In the genomic region with DNA sequence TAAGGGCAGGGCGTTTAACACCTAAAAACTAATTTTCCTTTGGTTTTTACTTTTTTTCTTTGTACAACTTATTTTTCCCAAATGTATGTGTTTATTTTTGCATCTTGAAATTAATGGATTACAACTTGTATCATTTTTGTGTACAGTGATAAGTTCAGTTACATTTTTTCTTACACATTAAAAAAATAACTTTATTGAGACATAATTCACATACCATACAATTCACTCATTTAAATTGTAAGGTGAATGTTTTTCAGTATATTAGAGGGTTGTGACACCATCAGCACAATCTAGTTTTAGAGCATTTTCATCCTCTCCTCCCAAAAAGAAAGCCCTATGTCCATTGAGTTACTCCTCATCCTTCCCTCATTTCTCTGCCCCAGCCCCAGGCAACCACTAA, we compare ENCODE assay signal across 9 cellular contexts. TPM values are rescaled to one million over a fixed set of nuclear protein-coding genes. Genes with fewer than 3 reads are reported as not detected.
DNase-seq lines count a peak whose midpoint lies in the region; ATAC-seq and TF ChIP-seq lines count a peak whose summit lies in the region.
"Had no signal": no experiment of that assay in that cellular context is flagged by ENCODE, and none has a peak within 500 bp of the region (broad histone marks: within the 10 kb centered on the region; RNA-seq: fewer than 3 reads in every experiment).

No MANE protein-coding gene starts in this region.

- DNase-seq in right atrium auricular region (ENCODE audit: low spot score) = no peak
- no peak for DNase-seq in left ventricle myocardium superior
- DNase-seq in medulla oblongata (ENCODE audit: extremely low spot score) = no peak
- no peak for DNase-seq in activated gamma-delta T cell (lab: John Stamatoyannopoulos, UW)
- DNase-seq in inferior parietal cortex (ENCODE audit: extremely low spot score) = no peak
- DNase-seq in Kasumi-1 (lab: John Stamatoyannopoulos, UW) = no peak

- TF ChIP-seq CTCF in right atrium auricular region (IDR thresholded peaks at IDR 0.05) = no peak

- H3K4me1 ChIP-seq in right atrium auricular region (peaks cover 0 to 58% of the 10 kb centered on the region in 2 donors), mucosa of rectum (ENCODE audit: control insufficient read depth in 2 of 2, insufficient read depth in 2 of 2, low read length in 2 of 2) (peaks cover 5 to 42% of the 10 kb centered on the region in 2 donors)
- H3K4me1 ChIP-seq: BLaER1 had no signal

- no peaks in the 10 kb centered on the region for H3K9me3 Mint-ChIP-seq in activated naive CD8-positive, alpha-beta T cell (ENCODE audit: low read depth)

- peaks cover 80% of the 10 kb centered on the region for H3K4me1 Mint-ChIP-seq in activated naive CD8-positive, alpha-beta T cell (ENCODE audit: low read depth)

- peak overlapping the region; percentile 97 for H3K27ac Mint-ChIP-seq in activated naive CD8-positive, alpha-beta T cell

- intact Hi-C loops in left ventricle myocardium superior (cut with micrococcal nuclease) = no loop called here

- peaks cover 12% of the 10 kb centered on the region for H3K36me3 Mint-ChIP-seq in activated naive CD8-positive, alpha-beta T cell

- no peak overlapping the region for H3K9ac ChIP-seq in mucosa of rectum (ENCODE audit: low read depth in 1 of 2, low read length in 2 of 2)
- H3K9ac ChIP-seq: BLaER1 had no signal

- H3K27me3 ChIP-seq in right atrium auricular region (no peaks in the 10 kb centered on the region), mucosa of rectum (ENCODE audit: control insufficient read depth in 2 of 2, insufficient read depth in 2 of 2, low read length in 2 of 2) (no peaks in the 10 kb centered on the region)
- H3K27me3 ChIP-seq: BLaER1 had no signal

- ATAC-seq in left ventricle myocardium superior = no peak

- H3K36me3 ChIP-seq in right atrium auricular region (no peaks in the 10 kb centered on the region), mucosa of rectum (ENCODE audit: control insufficient read depth in 2 of 2, insufficient read depth in 2 of 2, low read length in 2 of 2) (peaks cover 0 to 4% of the 10 kb centered on the region in 2 donors)

- peak overlapping the region; percentile 76 for H3K4me3 Mint-ChIP-seq in activated naive CD8-positive, alpha-beta T cell

- H3K4me3 ChIP-seq in right atrium auricular region (no peak overlapping the region), mucosa of rectum (ENCODE audit: low read length in 2 of 2) (no peak overlapping the region)
- H3K4me3 ChIP-seq: BLaER1 had no signal

- H3K27me3 Mint-ChIP-seq in activated naive CD8-positive, alpha-beta T cell = no peaks in the 10 kb centered on the region

- no peaks in the 10 kb centered on the region for H3K9me3 ChIP-seq in right atrium auricular region
- H3K9me3 ChIP-seq in mucosa of rectum (ENCODE audit: control insufficient read depth in 2 of 2, low read length in 2 of 2) = no peaks in the 10 kb centered on the region
- H3K9me3 ChIP-seq: BLaER1 had no signal

- H3K27ac ChIP-seq in right atrium auricular region (peak overlapping the region; percentile 21 to 26), mucosa of rectum (ENCODE audit: low read depth in 2 of 2, low read length in 2 of 2) (peak overlapping the region; percentile 41 to 50)
- H3K27ac ChIP-seq: BLaER1 had no signal

RNA-seq across cellular contexts. Expression of gene OGDH, which starts 11.6 kb away (rescaled TPM):
- 100 to 1,000 TPM; 277 to 390 TPM for total RNA-seq in right atrium auricular region
- total RNA-seq in left ventricle myocardium superior = 701 TPM

RNA-seq across cellular contexts. Expression of gene TMED4, which starts 36.0 kb away (rescaled TPM):
- total RNA-seq in right atrium auricular region = 100 to 1,000 TPM; 113 to 120 TPM
- total RNA-seq in left ventricle myocardium superior = 56.7 TPM

RNA-seq across cellular contexts. Expression of gene DDX56, which starts 44.3 kb away (rescaled TPM):
- total RNA-seq in right atrium auricular region = 10 to 100 TPM; 24.4 to 28.1 TPM
- 31.6 TPM for total RNA-seq in left ventricle myocardium superior
